Comparison of ENCODE assay signal across 9 cellular contexts in genomic region chr14:101077511-101078074, GRCh38.
DNase-seq lines count a peak whose midpoint lies in the region; ATAC-seq, FAIRE-seq and TF ChIP-seq lines count a peak whose summit lies in the region.
"Had no signal": no experiment of that assay in that cellular context is flagged by ENCODE, and none has a peak within 500 bp of the region (broad histone marks: within the 10 kb centered on the region; RNA-seq: fewer than 3 reads in every experiment).

No MANE protein-coding gene starts in this region.

- in situ Hi-C loops in HepG2 (cut with HindIII; ENCODE audit: extremely low pct_ligation_motif_present, low pct_unique_long_range_greater_than_20kb): no loop called here
- in situ Hi-C loops in GM13977 (cut with MboI; ENCODE audit: low pct_unique_long_range_greater_than_20kb, low sequenced_read_pairs, unreplicated experiment): no loop called here

- H3K9me3 Mint-ChIP-seq in activated T-cell treated with anti-CD3 and anti-CD28 coated beads, Interleukin-2, amount 50 U/mL, for 72 hours: no peaks in the 10 kb centered on the region
- H3K9me3 Mint-ChIP-seq in brain: peaks cover 0 to 11% (median 6%) of the 10 kb centered on the region in 5 experiments
- H3K9me3 Mint-ChIP-seq in type B pancreatic cell: no peaks in the 10 kb centered on the region

- H3K27me3 Mint-ChIP-seq in activated T-cell treated with anti-CD3 and anti-CD28 coated beads, Interleukin-2, amount 50 U/mL, for 72 hours (ENCODE audit: low read depth): peaks cover 48% of the 10 kb centered on the region
- H3K27me3 Mint-ChIP-seq in brain (peaks cover 7% of the 10 kb centered on the region), type B pancreatic cell (peaks cover 49% of the 10 kb centered on the region)

- H3K4me3 ChIP-seq in HepG2 (replicated peaks in 1 of 3; ENCODE audit: insufficient read depth in 1 of 3, low read depth in 2 of 3, low read length in 3 of 3): no peak overlapping the region

- TF ChIP-seq EP300 in HepG2 (IDR thresholded peaks at IDR 0.05; ENCODE audit: low read depth in 2 of 2, low read length in 2 of 2) (no peak), HepG2 (CRISPR knock-in tag; IDR thresholded peaks at IDR 0.05; ENCODE audit: borderline replicate concordance) (no peak)

- H3K27me3 ChIP-seq in HepG2 (ENCODE audit: control insufficient read depth in 1 of 2, insufficient read depth in 2 of 2, low read length in 2 of 2): peaks cover 18 to 71% of the 10 kb centered on the region in 2 experiments

- CTCF ChIA-PET in HepG2 (lab: Yijun Ruan, JAX; ENCODE audit: low intra/inter-chr PET ratio, low total read pairs): no interaction called here

- WGBS in HepG2 (ENCODE audit: low lambda C conversion rate): 10% methylated on average over 18 of the region's 37 CpGs

- no peak overlapping the region for H3K4me2 ChIP-seq in HepG2 (ENCODE audit: low read depth, low read length)

- peaks cover 6% of the 10 kb centered on the region for H3K4me1 Mint-ChIP-seq in activated T-cell treated with anti-CD3 and anti-CD28 coated beads, Interleukin-2, amount 50 U/mL, for 72 hours (ENCODE audit: low read depth)
- H3K4me1 Mint-ChIP-seq in brain (peaks cover 58% of the 10 kb centered on the region), type B pancreatic cell (ENCODE audit: unreplicated experiment) (peaks cover 5% of the 10 kb centered on the region)

- H3K9ac ChIP-seq in HepG2 (ENCODE audit: insufficient read depth, low read depth, low read length): no peak overlapping the region

- H3K4me3 Mint-ChIP-seq in activated T-cell treated with anti-CD3 and anti-CD28 coated beads, Interleukin-2, amount 50 U/mL, for 72 hours: peak overlapping the region in 1 of 2 donors; percentile 69
- H3K4me3 Mint-ChIP-seq in brain (peak overlapping the region in 4 of 5 experiments; percentile 37 to 79 (median 64)), type B pancreatic cell (peak overlapping the region; percentile 82)
- H3K4me3 Mint-ChIP-seq: CD8-positive, alpha-beta memory T cell had no signal

- no peak overlapping the region for H3K27ac Mint-ChIP-seq in activated T-cell treated with anti-CD3 and anti-CD28 coated beads, Interleukin-2, amount 50 U/mL, for 72 hours
- H3K27ac Mint-ChIP-seq in brain (peak overlapping the region in 2 of 5 experiments; percentile 83 to 92), type B pancreatic cell (no peak overlapping the region)
- H3K27ac Mint-ChIP-seq: CD8-positive, alpha-beta memory T cell had no signal

- TF ChIP-seq RAD21 in HepG2 (CRISPR knock-in tag; IDR thresholded peaks at IDR 0.05): no peak

- H3K36me3 ChIP-seq in HepG2 (replicated peaks in 1 of 2; ENCODE audit: control insufficient read depth in 1 of 2, insufficient read depth in 2 of 2, low read length in 2 of 2): no peaks in the 10 kb centered on the region

- H4K20me1 ChIP-seq in HepG2 (ENCODE audit: insufficient read depth, low read length): no peaks in the 10 kb centered on the region

- FAIRE-seq in HepG2 (lab: Jason Lieb, UNC): no peak
- no peak for FAIRE-seq in GM12891 (lab: Jason Lieb, UNC)

- no peak overlapping the region for H2AFZ ChIP-seq in HepG2 (ENCODE audit: low read length)

- H3K79me2 ChIP-seq in HepG2 (ENCODE audit: insufficient read depth, low read length): no peaks in the 10 kb centered on the region

- POLR2A ChIA-PET in HepG2 (lab: Yijun Ruan, JAX): no interaction called here

- no peaks in the 10 kb centered on the region for H3K9me3 ChIP-seq in HepG2 (ENCODE audit: low read length)

- H3K27ac ChIP-seq in HepG2 (ENCODE audit: extremely low read length, insufficient read depth, low read length): no peak overlapping the region

- TF ChIP-seq CTCF in brain (conservative IDR thresholded peaks at IDR 0.05) (no peak), HepG2 (CRISPR knock-in tag; IDR thresholded peaks at IDR 0.05) (no peak), type B pancreatic cell (conservative IDR thresholded peaks at IDR 0.05) (no peak), GM13977 (IDR thresholded peaks at IDR 0.05; ENCODE audit: extremely low read depth, insufficient read depth, missing control alignments) (no peak)

- no peak for ATAC-seq in activated T-cell treated with anti-CD3 and anti-CD28 coated beads, Interleukin-2, amount 50 U/mL, for 72 hours (replicated peaks in 1 of 2)
- no peak for ATAC-seq in HepG2

- TF ChIP-seq POLR2A in HepG2 (IDR thresholded peaks at IDR 0.05; ENCODE audit: insufficient read depth in 1 of 2, low read depth in 2 of 2, low read length in 2 of 2) (no peak), GM12891 (IDR thresholded peaks at IDR 0.05; ENCODE audit: low read depth, low read length) (no peak)

- no peaks in the 10 kb centered on the region for H3K4me1 ChIP-seq in HepG2 (ENCODE audit: insufficient read depth, low read length)

- H3K36me3 Mint-ChIP-seq in activated T-cell treated with anti-CD3 and anti-CD28 coated beads, Interleukin-2, amount 50 U/mL, for 72 hours (ENCODE audit: insufficient read depth in 2 of 2): no peaks in the 10 kb centered on the region
- no peaks in the 10 kb centered on the region for H3K36me3 Mint-ChIP-seq in brain
- H3K36me3 Mint-ChIP-seq in type B pancreatic cell: no peaks in the 10 kb centered on the region
- H3K36me3 Mint-ChIP-seq: CD8-positive, alpha-beta memory T cell had no signal

- no TSS peak for BruUV-seq in HepG2 (replicated peaks; lab: Mats Ljungman, UMichigan)

- peak; percentile 10 to 24 for DNase-seq in activated T-cell treated with anti-CD3 and anti-CD28 coated beads, Interleukin-2, amount 50 U/mL, for 72 hours
- no peak for DNase-seq in activated T-cell treated with anti-CD3 and anti-CD28 coated beads, Interleukin-2, amount 50 U/mL, for 1 hour
- DNase-seq in HepG2 (ENCODE audit: low spot score) (no peak), type B pancreatic cell (ENCODE audit: extremely low spot score, unreplicated experiment) (peak; percentile 72), GM12891 (ENCODE audit: insufficient read length, low spot score) (no peak), NOMO-1 treated with DMSO at 0.1 percent for 48 hours (lab: John Stamatoyannopoulos, UW; ENCODE audit: unreplicated experiment) (no peak), GM13977 (ENCODE audit: low spot score) (no peak)
- DNase-seq: CD8-positive, alpha-beta memory T cell had no signal

- intact Hi-C loops in HepG2 (cut with micrococcal nuclease; ENCODE audit: unreplicated experiment): no loop called here

TF ChIP-seq in HepG2, 621 proteins besides CTCF, POLR2A, EP300 and RAD21 (continues in another document):
- TF ChIP-seq, protein P1, sequence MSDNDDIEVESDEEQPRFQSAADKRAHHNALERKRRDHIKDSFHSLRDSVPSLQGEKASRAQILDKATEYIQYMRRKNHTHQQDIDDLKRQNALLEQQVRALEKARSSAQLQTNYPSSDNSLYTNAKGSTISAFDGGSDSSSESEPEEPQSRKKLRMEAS (IDR thresholded peaks at IDR 0.05): no peak

TF ChIP-seq in GM12891, 5 proteins besides CTCF, POLR2A, EP300 and RAD21:
- TF ChIP-seq PAX5 (IDR thresholded peaks at IDR 0.05; ENCODE audit: insufficient read depth, low read length, severe bottlenecking) (no peak), TAF1 (IDR thresholded peaks at IDR 0.05; ENCODE audit: low read depth, low read length) (no peak), POU2F2 (IDR thresholded peaks at IDR 0.05; ENCODE audit: low read depth, low read length) (no peak), SPI1 (IDR thresholded peaks at IDR 0.05; ENCODE audit: low read depth, low read length) (no peak), POLR2AphosphoS5 (IDR thresholded peaks at IDR 0.05; ENCODE audit: low read depth, low read length) (no peak)

Comparison
In these comparisons a context has a peak if more than half of its experiments do, and no peak if none do; other contexts are left out.
1. DNase-seq: peak in activated T-cell treated with anti-CD3 and anti-CD28 coated beads, Interleukin-2, amount 50 U/mL, for 72 hours (2 of 2) and type B pancreatic cell (single experiment); none in activated T-cell treated with anti-CD3 and anti-CD28 coated beads, Interleukin-2, amount 50 U/mL, for 1 hour (single experiment), HepG2 (single experiment), GM12891 (single experiment), NOMO-1 treated with DMSO at 0.1 percent for 48 hours (single experiment) and GM13977 (single experiment).